In the genomic region with DNA sequence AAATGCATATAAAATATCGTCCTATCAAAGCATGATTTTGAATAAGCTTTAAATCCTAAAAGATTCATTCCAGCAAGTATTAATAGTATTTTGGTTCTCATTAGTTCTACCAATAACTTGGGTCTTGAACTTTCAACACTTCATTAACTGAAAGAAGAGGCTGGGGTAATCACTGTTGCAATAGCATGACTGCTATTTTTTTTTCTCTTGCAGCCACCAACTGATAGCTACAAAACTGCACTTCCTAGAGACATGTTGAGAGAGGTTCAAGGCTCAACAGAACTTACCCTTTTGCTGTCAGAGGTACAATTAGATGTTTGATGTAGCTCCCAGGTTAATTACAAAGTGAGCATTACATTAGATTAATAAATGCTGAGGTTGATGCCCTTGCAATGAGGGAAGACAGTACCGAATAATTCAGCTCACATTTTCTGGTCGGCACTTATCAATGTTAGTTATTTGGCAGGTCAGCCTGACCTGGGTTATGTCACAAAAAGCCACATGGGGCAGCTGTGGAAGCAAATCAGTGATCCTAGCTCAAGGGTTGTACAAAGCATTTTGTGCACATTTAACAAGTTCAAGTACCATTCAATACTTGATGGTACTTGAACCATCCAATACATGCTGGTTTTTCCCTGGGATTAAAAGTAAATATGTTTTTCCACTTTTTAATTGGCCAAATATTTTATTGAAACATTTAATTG, we compare ENCODE assay signal across 16 cellular contexts.
"Had no signal": no experiment of that assay in that cellular context is flagged by ENCODE, and none has a peak within 500 bp of the region (broad histone marks: within the 10 kb centered on the region; RNA-seq: fewer than 3 reads in every experiment).

No MANE protein-coding gene starts in this region.

- DNase-seq: activated CD4-positive, alpha-beta T cell treated with anti-CD3 and anti-CD28 coated beads, Interleukin-2, amount 50 U/mL, for 1 hour; activated CD8-positive, alpha-beta memory T cell treated with anti-CD3 and anti-CD28 coated beads for 24 hours; activated naive CD8-positive, alpha-beta T cell treated with anti-CD3 and anti-CD28 coated beads for 36 hours; anterior cingulate cortex; brain microvascular endothelial cell; cortex of kidney; effector CD4-positive, alpha-beta T cell; left ventricle myocardium inferior; mesendoderm; natural killer cell; tibial artery had no signal

- H3K4me3 ChIP-seq: esophagus muscularis mucosa, hepatocyte, left ventricle myocardium inferior, tibial artery, vagina had no signal

- ATAC-seq: activated CD4-positive, CD25-positive, alpha-beta regulatory T cell treated with anti-CD3 and anti-CD28 coated beads, Interleukin-2, amount 50 U/mL, for 24 hours; natural killer cell; stimulated activated effector memory CD8-positive, alpha-beta T cell treated with anti-CD3 and anti-CD28 coated beads, Interleukin-12 subunit alpha, Interleukin-12 subunit beta, amount 100 ng/mL, for 72 hours had no signal
